1 cellular context compared by ENCODE assay signal in the genomic region with DNA sequence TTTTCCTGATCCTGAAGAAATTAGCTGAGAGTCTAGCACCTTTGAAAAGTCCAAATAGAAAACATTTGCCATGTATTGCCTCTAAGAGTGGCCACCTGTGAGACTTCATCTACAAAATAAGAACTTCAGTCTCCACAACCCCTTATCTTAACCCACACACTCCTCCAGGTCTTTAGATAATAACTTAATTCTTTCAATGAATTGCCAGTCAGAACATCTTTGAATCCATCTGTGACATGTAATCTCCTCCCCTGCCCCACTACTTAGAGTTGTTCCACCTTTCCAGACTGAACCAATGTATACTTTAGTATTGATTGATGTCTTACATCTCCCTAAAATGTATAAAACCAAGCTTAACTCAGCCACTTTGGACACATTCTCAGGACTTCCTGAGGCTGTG.
TF ChIP-seq lines count a peak whose summit lies in the region.

No MANE protein-coding gene starts in this region.

TF ChIP-seq in K562, 482 proteins besides CTCF, POLR2A, EP300 and RAD21 (continued from another document and continues in another):
- TF ChIP-seq, protein P1, sequence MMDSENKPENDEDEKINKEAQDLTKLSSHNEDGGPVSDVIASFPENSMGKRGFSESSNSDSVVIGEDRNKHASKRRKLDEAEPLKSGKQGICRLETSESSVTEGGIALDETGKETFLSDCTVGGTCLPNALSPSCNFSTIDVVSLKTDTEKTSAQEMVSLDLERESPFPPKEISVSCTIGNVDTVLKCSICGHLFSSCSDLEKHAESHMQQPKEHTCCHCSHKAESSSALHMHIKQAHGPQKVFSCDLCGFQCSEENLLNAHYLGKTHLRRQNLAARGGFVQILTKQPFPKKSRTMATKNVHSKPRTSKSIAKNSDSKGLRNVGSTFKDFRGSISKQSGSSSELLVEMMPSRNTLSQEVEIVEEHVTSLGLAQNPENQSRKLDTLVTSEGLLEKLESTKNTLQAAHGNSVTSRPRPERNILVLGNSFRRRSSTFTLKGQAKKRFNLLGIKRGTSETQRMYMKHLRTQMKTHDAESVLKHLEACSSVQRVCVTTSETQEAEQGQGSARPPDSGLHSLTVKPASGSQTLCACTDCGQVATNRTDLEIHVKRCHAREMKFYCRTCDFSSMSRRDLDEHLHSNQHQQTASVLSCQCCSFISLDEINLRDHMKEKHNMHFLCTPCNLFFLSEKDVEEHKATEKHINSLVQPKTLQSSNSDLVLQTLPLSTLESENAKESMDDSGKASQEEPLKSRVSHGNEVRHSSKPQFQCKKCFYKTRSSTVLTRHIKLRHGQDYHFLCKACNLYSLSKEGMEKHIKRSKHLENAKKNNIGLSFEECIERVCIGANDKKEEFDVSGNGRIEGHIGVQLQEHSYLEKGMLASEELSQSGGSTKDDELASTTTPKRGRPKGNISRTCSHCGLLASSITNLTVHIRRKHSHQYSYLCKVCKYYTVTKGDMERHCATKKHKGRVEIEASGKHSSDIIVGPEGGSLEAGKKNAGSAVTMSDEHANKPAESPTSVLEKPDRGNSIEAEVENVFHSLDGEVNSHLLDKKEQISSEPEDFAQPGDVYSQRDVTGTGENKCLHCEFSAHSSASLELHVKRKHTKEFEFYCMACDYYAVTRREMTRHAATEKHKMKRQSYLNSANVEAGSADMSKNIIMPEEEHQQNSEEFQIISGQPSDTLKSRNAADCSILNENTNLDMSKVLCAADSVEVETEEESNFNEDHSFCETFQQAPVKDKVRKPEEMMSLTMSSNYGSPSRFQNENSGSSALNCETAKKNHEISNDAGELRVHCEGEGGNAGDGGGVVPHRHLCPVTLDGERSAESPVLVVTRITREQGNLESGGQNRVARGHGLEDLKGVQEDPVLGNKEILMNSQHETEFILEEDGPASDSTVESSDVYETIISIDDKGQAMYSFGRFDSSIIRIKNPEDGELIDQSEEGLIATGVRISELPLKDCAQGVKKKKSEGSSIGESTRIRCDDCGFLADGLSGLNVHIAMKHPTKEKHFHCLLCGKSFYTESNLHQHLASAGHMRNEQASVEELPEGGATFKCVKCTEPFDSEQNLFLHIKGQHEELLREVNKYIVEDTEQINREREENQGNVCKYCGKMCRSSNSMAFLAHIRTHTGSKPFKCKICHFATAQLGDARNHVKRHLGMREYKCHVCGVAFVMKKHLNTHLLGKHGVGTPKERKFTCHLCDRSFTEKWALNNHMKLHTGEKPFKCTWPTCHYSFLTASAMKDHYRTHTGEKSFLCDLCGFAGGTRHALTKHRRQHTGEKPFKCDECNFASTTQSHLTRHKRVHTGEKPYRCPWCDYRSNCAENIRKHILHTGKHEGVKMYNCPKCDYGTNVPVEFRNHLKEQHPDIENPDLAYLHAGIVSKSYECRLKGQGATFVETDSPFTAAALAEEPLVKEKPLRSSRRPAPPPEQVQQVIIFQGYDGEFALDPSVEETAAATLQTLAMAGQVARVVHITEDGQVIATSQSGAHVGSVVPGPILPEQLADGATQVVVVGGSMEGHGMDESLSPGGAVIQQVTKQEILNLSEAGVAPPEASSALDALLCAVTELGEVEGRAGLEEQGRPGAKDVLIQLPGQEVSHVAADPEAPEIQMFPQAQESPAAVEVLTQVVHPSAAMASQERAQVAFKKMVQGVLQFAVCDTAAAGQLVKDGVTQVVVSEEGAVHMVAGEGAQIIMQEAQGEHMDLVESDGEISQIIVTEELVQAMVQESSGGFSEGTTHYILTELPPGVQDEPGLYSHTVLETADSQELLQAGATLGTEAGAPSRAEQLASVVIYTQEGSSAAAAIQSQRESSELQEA (IDR thresholded peaks at IDR 0.05; ENCODE audit: low read depth), result no peak
- TF ChIP-seq ERF (CRISPR knock-in tag; IDR thresholded peaks at IDR 0.05), result no peak
- TF ChIP-seq, protein P2, sequence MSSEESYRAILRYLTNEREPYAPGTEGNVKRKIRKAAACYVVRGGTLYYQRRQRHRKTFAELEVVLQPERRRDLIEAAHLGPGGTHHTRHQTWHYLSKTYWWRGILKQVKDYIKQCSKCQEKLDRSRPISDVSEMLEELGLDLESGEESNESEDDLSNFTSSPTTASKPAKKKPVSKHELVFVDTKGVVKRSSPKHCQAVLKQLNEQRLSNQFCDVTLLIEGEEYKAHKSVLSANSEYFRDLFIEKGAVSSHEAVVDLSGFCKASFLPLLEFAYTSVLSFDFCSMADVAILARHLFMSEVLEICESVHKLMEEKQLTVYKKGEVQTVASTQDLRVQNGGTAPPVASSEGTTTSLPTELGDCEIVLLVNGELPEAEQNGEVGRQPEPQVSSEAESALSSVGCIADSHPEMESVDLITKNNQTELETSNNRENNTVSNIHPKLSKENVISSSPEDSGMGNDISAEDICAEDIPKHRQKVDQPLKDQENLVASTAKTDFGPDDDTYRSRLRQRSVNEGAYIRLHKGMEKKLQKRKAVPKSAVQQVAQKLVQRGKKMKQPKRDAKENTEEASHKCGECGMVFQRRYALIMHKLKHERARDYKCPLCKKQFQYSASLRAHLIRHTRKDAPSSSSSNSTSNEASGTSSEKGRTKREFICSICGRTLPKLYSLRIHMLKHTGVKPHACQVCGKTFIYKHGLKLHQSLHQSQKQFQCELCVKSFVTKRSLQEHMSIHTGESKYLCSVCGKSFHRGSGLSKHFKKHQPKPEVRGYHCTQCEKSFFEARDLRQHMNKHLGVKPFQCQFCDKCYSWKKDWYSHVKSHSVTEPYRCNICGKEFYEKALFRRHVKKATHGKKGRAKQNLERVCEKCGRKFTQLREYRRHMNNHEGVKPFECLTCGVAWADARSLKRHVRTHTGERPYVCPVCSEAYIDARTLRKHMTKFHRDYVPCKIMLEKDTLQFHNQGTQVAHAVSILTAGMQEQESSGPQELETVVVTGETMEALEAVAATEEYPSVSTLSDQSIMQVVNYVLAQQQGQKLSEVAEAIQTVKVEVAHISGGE (CRISPR knock-in tag; IDR thresholded peaks at IDR 0.05), result no peak
- TF ChIP-seq HMGN3 (IDR thresholded peaks at IDR 0.05; ENCODE audit: borderline replicate concordance, extremely low read depth, insufficient read length, low read depth, low read length), result no peak
- no peak for TF ChIP-seq XRCC4 (IDR thresholded peaks at IDR 0.05; ENCODE audit: extremely low read depth, insufficient read depth, insufficient read length)
- TF ChIP-seq HDGF (IDR thresholded peaks at IDR 0.05), result no peak
- TF ChIP-seq, protein P3, sequence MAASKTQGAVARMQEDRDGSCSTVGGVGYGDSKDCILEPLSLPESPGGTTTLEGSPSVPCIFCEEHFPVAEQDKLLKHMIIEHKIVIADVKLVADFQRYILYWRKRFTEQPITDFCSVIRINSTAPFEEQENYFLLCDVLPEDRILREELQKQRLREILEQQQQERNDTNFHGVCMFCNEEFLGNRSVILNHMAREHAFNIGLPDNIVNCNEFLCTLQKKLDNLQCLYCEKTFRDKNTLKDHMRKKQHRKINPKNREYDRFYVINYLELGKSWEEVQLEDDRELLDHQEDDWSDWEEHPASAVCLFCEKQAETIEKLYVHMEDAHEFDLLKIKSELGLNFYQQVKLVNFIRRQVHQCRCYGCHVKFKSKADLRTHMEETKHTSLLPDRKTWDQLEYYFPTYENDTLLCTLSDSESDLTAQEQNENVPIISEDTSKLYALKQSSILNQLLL (CRISPR knock-in tag; IDR thresholded peaks at IDR 0.05; ENCODE audit: borderline replicate concordance), result no peak
- TF ChIP-seq, protein P4, sequence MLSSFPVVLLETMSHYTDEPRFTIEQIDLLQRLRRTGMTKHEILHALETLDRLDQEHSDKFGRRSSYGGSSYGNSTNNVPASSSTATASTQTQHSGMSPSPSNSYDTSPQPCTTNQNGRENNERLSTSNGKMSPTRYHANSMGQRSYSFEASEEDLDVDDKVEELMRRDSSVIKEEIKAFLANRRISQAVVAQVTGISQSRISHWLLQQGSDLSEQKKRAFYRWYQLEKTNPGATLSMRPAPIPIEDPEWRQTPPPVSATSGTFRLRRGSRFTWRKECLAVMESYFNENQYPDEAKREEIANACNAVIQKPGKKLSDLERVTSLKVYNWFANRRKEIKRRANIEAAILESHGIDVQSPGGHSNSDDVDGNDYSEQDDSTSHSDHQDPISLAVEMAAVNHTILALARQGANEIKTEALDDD (IDR thresholded peaks at IDR 0.05), result no peak
- no peak for TF ChIP-seq MBD2 (IDR thresholded peaks at IDR 0.05; ENCODE audit: borderline replicate concordance, low read depth)
- TF ChIP-seq NR2C2 (CRISPR knock-in tag; IDR thresholded peaks at IDR 0.05), result no peak
- TF ChIP-seq NR2C2 (tag; IDR thresholded peaks at IDR 0.05), result no peak
- TF ChIP-seq TEAD4 (IDR thresholded peaks at IDR 0.05; ENCODE audit: low read length), result peak; percentile 93
- no peak for TF ChIP-seq TEAD4 (CRISPR knock-in tag; IDR thresholded peaks at IDR 0.05; ENCODE audit: borderline replicate concordance)
- TF ChIP-seq, protein P5, sequence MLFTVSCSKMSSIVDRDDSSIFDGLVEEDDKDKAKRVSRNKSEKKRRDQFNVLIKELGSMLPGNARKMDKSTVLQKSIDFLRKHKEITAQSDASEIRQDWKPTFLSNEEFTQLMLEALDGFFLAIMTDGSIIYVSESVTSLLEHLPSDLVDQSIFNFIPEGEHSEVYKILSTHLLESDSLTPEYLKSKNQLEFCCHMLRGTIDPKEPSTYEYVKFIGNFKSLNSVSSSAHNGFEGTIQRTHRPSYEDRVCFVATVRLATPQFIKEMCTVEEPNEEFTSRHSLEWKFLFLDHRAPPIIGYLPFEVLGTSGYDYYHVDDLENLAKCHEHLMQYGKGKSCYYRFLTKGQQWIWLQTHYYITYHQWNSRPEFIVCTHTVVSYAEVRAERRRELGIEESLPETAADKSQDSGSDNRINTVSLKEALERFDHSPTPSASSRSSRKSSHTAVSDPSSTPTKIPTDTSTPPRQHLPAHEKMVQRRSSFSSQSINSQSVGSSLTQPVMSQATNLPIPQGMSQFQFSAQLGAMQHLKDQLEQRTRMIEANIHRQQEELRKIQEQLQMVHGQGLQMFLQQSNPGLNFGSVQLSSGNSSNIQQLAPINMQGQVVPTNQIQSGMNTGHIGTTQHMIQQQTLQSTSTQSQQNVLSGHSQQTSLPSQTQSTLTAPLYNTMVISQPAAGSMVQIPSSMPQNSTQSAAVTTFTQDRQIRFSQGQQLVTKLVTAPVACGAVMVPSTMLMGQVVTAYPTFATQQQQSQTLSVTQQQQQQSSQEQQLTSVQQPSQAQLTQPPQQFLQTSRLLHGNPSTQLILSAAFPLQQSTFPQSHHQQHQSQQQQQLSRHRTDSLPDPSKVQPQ (CRISPR knock-in tag; IDR thresholded peaks at IDR 0.05; ENCODE audit: borderline replicate concordance), result no peak
- no peak for TF ChIP-seq CBX5 (IDR thresholded peaks at IDR 0.05; ENCODE audit: borderline replicate concordance, low read depth)
- no peak for TF ChIP-seq SNRNP70 (optimal IDR thresholded peaks at IDR 0.05; ENCODE audit: low read depth, low read length)
- no peak for TF ChIP-seq CEBPG (CRISPR knock-in tag; IDR thresholded peaks at IDR 0.05)
- TF ChIP-seq CEBPG (tag; conservative IDR thresholded peaks at IDR 0.05 in 1 of 2, IDR thresholded peaks at IDR 0.05 in 1 of 2), result no peak
- TF ChIP-seq, protein P6, sequence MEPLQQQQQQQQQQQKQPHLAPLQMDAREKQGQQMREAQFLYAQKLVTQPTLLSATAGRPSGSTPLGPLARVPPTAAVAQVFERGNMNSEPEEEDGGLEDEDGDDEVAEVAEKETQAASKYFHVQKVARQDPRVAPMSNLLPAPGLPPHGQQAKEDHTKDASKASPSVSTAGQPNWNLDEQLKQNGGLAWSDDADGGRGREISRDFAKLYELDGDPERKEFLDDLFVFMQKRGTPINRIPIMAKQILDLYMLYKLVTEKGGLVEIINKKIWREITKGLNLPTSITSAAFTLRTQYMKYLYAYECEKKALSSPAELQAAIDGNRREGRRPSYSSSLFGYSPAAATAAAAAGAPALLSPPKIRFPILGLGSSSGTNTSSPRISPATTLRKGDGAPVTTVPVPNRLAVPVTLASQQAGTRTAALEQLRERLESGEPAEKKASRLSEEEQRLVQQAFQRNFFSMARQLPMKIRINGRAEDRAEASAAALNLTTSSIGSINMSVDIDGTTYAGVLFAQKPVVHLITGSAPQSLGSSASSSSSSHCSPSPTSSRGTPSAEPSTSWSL (CRISPR knock-in tag; IDR thresholded peaks at IDR 0.05; ENCODE audit: borderline replicate concordance), result no peak
- TF ChIP-seq MAFK (IDR thresholded peaks at IDR 0.05; ENCODE audit: low read length), result no peak
- TF ChIP-seq NFYB (IDR thresholded peaks at IDR 0.05; ENCODE audit: extremely low read depth, insufficient read length), result no peak
- TF ChIP-seq ZNF282 (CRISPR knock-in tag; IDR thresholded peaks at IDR 0.05), result no peak
- TF ChIP-seq ZFPM2 (CRISPR knock-in tag; IDR thresholded peaks at IDR 0.05), result no peak
- TF ChIP-seq, protein P7, sequence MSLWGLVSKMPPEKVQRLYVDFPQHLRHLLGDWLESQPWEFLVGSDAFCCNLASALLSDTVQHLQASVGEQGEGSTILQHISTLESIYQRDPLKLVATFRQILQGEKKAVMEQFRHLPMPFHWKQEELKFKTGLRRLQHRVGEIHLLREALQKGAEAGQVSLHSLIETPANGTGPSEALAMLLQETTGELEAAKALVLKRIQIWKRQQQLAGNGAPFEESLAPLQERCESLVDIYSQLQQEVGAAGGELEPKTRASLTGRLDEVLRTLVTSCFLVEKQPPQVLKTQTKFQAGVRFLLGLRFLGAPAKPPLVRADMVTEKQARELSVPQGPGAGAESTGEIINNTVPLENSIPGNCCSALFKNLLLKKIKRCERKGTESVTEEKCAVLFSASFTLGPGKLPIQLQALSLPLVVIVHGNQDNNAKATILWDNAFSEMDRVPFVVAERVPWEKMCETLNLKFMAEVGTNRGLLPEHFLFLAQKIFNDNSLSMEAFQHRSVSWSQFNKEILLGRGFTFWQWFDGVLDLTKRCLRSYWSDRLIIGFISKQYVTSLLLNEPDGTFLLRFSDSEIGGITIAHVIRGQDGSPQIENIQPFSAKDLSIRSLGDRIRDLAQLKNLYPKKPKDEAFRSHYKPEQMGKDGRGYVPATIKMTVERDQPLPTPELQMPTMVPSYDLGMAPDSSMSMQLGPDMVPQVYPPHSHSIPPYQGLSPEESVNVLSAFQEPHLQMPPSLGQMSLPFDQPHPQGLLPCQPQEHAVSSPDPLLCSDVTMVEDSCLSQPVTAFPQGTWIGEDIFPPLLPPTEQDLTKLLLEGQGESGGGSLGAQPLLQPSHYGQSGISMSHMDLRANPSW (CRISPR knock-in tag; IDR thresholded peaks at IDR 0.05), result no peak
- peak; percentile 72 for TF ChIP-seq SMARCA4 (IDR thresholded peaks at IDR 0.05)
- no peak for TF ChIP-seq ZNF347 (CRISPR knock-in tag; IDR thresholded peaks at IDR 0.05; ENCODE audit: low read depth)
- peak; percentile 48; the same call in 1 of the 2 replicates for TF ChIP-seq STAT5A (IDR thresholded peaks at IDR 0.05; ENCODE audit: borderline replicate concordance, low read length)
- TF ChIP-seq ZFP1 (CRISPR knock-in tag; IDR thresholded peaks at IDR 0.05), result no peak
- TF ChIP-seq, protein P8, sequence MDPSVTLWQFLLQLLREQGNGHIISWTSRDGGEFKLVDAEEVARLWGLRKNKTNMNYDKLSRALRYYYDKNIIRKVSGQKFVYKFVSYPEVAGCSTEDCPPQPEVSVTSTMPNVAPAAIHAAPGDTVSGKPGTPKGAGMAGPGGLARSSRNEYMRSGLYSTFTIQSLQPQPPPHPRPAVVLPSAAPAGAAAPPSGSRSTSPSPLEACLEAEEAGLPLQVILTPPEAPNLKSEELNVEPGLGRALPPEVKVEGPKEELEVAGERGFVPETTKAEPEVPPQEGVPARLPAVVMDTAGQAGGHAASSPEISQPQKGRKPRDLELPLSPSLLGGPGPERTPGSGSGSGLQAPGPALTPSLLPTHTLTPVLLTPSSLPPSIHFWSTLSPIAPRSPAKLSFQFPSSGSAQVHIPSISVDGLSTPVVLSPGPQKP (CRISPR knock-in tag; IDR thresholded peaks at IDR 0.05), result no peak
- TF ChIP-seq GTF2F1 (IDR thresholded peaks at IDR 0.05; ENCODE audit: low read depth, low read length), result no peak
- no peak for TF ChIP-seq MCM7 (IDR thresholded peaks at IDR 0.05)
- TF ChIP-seq STAT5B (CRISPR knock-in tag; IDR thresholded peaks at IDR 0.05), result no peak
- no peak for TF ChIP-seq ESRRB (CRISPR knock-in tag; IDR thresholded peaks at IDR 0.05; ENCODE audit: borderline replicate concordance)
- TF ChIP-seq CBX2 (IDR thresholded peaks at IDR 0.05; ENCODE audit: insufficient read depth, low read length, poor library complexity, severe bottlenecking), result no peak
- TF ChIP-seq PTRF (tag; IDR thresholded peaks at IDR 0.05), result no peak
- no peak for TF ChIP-seq MCM3 (IDR thresholded peaks at IDR 0.05)
- TF ChIP-seq PHF21A (IDR thresholded peaks at IDR 0.05; ENCODE audit: borderline replicate concordance, low read depth), result no peak
- no peak for TF ChIP-seq NR3C1 (CRISPR knock-in tag; IDR thresholded peaks at IDR 0.05)
